Comparison of ENCODE assay signal across 8 cellular contexts in the genomic region with DNA sequence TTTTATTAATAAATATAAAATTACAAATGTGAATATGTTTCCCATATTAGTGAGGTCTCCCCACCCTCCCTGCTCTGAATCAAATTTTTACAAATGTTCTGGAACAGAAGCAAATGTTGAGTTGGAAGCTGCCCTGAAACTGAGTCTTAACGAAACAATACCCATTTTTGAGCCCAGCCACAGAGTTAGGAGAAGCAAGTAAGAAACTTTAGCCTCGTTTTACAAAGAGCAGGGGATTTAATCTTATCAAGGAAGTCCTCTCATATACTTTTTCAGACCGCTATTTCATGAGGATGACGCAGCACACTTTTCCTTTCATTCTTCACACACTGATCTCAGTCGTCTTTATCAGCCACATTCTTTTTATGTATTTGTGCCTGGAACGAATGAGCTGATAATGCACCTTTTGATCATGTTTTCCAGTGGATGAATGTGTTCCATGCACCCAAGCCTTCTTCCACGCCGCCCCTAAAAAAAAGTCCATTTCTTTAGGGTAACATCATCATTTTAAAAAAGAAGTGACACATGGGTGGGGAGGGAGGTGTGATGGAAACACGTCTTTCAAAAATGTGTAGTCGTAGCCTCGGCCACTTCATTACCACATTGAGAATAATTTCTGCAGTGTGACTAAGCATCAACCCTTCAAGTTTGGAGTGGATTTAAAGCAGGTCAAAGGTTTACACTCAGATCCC. TPM values are rescaled to one million over a fixed set of nuclear protein-coding genes. Genes with fewer than 3 reads are reported as not detected.
DNase-seq lines count a peak whose midpoint lies in the region; ATAC-seq and TF ChIP-seq lines count a peak whose summit lies in the region.

No MANE protein-coding gene starts in this region.

- TF ChIP-seq CTCF in GM13977 (IDR thresholded peaks at IDR 0.05; ENCODE audit: extremely low read depth, insufficient read depth, missing control alignments) (no peak), foreskin keratinocyte (conservative IDR thresholded peaks at IDR 0.05) (no peak)

- ATAC-seq in HG02885 (IDR thresholded peaks at IDR 0.05; ENCODE audit: poor library complexity, unreplicated experiment) (peak; percentile 42), foreskin keratinocyte (peak; percentile 21), HG02759 (IDR thresholded peaks at IDR 0.05; ENCODE audit: unreplicated experiment) (no peak)

- H2BK15ac ChIP-seq in mesendoderm (replicated peaks; ENCODE audit: low read depth): no peak overlapping the region

- H2BK5ac ChIP-seq in mesendoderm (ENCODE audit: low read length): no peak overlapping the region

- no peak overlapping the region for H3K9ac ChIP-seq in mesendoderm (ENCODE audit: low read length)

- in situ Hi-C loops in GM13977 (cut with MboI; ENCODE audit: low pct_unique_long_range_greater_than_20kb, low sequenced_read_pairs, unreplicated experiment): loop anchor here (10.0 kb wide), 1 partner anchor 283 kb away; no protein-coding TSS in a partner anchor

- H2BK120ac ChIP-seq in mesendoderm (ENCODE audit: low read depth, low read length): no peak overlapping the region

- no peak overlapping the region for H3K4me2 ChIP-seq in mesendoderm (ENCODE audit: low read length)

- DNase-seq in GM13977 (ENCODE audit: low spot score) (peak; percentile 40), foreskin keratinocyte (no peak), activated gamma-delta T cell treated with Interleukin-2 at 50 U/mL for 16 hours (no peak), mesendoderm (no peak)
- DNase-seq in activated CD4-positive, alpha-beta T cell treated with anti-CD3 and anti-CD28 coated beads for 1 hour: peak; percentile 9
- DNase-seq in stimulated activated CD4-positive, alpha-beta T cell treated with anti-CD3 and anti-CD28 coated beads, Interleukin-4, amount 100 ng/mL, for 1 hour: peak; percentile 6

- H3K36me3 ChIP-seq in mesendoderm (ENCODE audit: control insufficient read depth, insufficient read depth, low read length): no peaks in the 10 kb centered on the region

- H3K4ac ChIP-seq in mesendoderm (ENCODE audit: low read depth, low read length): no peak overlapping the region

- WGBS in mesendoderm (ENCODE audit: extremely low coverage, insufficient coverage, low lambda C conversion rate): no CpG with 5 or more reads among the region's 11 CpGs

- H3K27me3 ChIP-seq in foreskin keratinocyte (no peaks in the 10 kb centered on the region), mesendoderm (ENCODE audit: insufficient read depth, low read length, poor library complexity) (no peaks in the 10 kb centered on the region)

- no peaks in the 10 kb centered on the region for H3K79me2 ChIP-seq in mesendoderm (ENCODE audit: control insufficient read depth, insufficient read depth, low read length)

- H3K79me1 ChIP-seq in mesendoderm (ENCODE audit: low read length): no peaks in the 10 kb centered on the region

- no peak overlapping the region for H3K4me3 ChIP-seq in mesendoderm (ENCODE audit: low read length)

- no peak overlapping the region for H3K56ac ChIP-seq in mesendoderm (ENCODE audit: low read length)

- no peak overlapping the region for H3K18ac ChIP-seq in mesendoderm (ENCODE audit: low read length)

- no peak overlapping the region for H2AK5ac ChIP-seq in mesendoderm (ENCODE audit: low read length)

- H3K4me1 ChIP-seq in foreskin keratinocyte (no peaks in the 10 kb centered on the region), mesendoderm (ENCODE audit: control insufficient read depth, low read depth, low read length) (no peaks in the 10 kb centered on the region)

- no peak overlapping the region for H4K5ac ChIP-seq in mesendoderm (ENCODE audit: low read length)

- H3K27ac ChIP-seq in foreskin keratinocyte (no peak overlapping the region), mesendoderm (ENCODE audit: low read depth, low read length) (no peak overlapping the region)

- H3K23ac ChIP-seq in mesendoderm (ENCODE audit: low read length): no peak overlapping the region

- H4K8ac ChIP-seq in mesendoderm (ENCODE audit: low read depth, low read length): no peak overlapping the region

RNA-seq across cellular contexts. Expression of a gene that starts 48.1 kb away (rescaled TPM):
- 9.8 and 11.5 TPM in 2 replicates for total RNA-seq in foreskin keratinocyte
- 8.3 and 9.3 TPM in 2 replicates for polyA plus RNA-seq in foreskin keratinocyte
- 29.8 TPM for polyA plus RNA-seq in mesendoderm (2013, experiment 1 of 2)
- polyA plus RNA-seq in mesendoderm (2013, experiment 2 of 2): 29.0 TPM

Comparison
In these comparisons a context has a peak if more than half of its experiments do, and no peak if none do; other contexts are left out.
1. DNase-seq: peak in GM13977 (single experiment), activated CD4-positive, alpha-beta T cell treated with anti-CD3 and anti-CD28 coated beads for 1 hour (single experiment) and stimulated activated CD4-positive, alpha-beta T cell treated with anti-CD3 and anti-CD28 coated beads, Interleukin-4, amount 100 ng/mL, for 1 hour (single experiment); none in foreskin keratinocyte (0 of 2), activated gamma-delta T cell treated with Interleukin-2 at 50 U/mL for 16 hours (single experiment) and mesendoderm (single experiment).